ENCODE assay signal across 33 cellular contexts in genomic region chr13:47069133-47069532, GRCh38.
"Had no signal": no experiment of that assay in that cellular context is flagged by ENCODE, and none has a peak within 500 bp of the region (broad histone marks: within the 10 kb centered on the region; RNA-seq: fewer than 3 reads in every experiment).

No MANE protein-coding gene starts in this region.

- H3K9me3 Mint-ChIP-seq: activated CD4-positive, alpha-beta memory T cell treated with anti-CD3 and anti-CD28 coated beads, Interleukin-2, amount 10 ng/mL, durations not matched to agents 7 days and 5 days; activated CD4-positive, alpha-beta T cell treated with anti-CD3 and anti-CD28 coated beads, Interleukin-2, amount 10 ng/mL, durations not matched to agents 24 days and 14 days; activated naive CD4-positive, alpha-beta T cell treated with anti-CD3 and anti-CD28 coated beads, Interleukin-2, amount 10 ng/mL, durations not matched to agents 7 days and 5 days had no signal

- H3K36me3 ChIP-seq: ascending aorta, breast epithelium, cardiac muscle cell, colonic mucosa, gastrocnemius medialis, heart left ventricle, WERI-Rb-1 had no signal

- ATAC-seq: activated CD4-positive, alpha-beta T cell treated with anti-CD3 and anti-CD28 coated beads for 36 hours; activated naive CD4-positive, alpha-beta T cell treated with anti-CD3 and anti-CD28 coated beads, Interleukin-2, amount 50 U/mL, for 72 hours; activated T-cell treated with anti-CD3 and anti-CD28 coated beads, Interleukin-2, amount 50 U/mL, for 72 hours; gastrocnemius medialis; heart left ventricle; T-helper 17 cell had no signal

- H3K27me3 Mint-ChIP-seq: activated CD4-positive, alpha-beta memory T cell treated with anti-CD3 and anti-CD28 coated beads, Interleukin-2, amount 10 ng/mL, durations not matched to agents 7 days and 5 days; activated CD4-positive, alpha-beta T cell treated with anti-CD3 and anti-CD28 coated beads, Interleukin-2, amount 10 ng/mL, durations not matched to agents 24 days and 14 days; activated naive CD4-positive, alpha-beta T cell treated with anti-CD3 and anti-CD28 coated beads, Interleukin-2, amount 10 ng/mL, durations not matched to agents 7 days and 5 days; brain; T-helper 17 cell had no signal

- H3K4me1 Mint-ChIP-seq: activated CD4-positive, alpha-beta memory T cell treated with anti-CD3 and anti-CD28 coated beads, Interleukin-2, amount 10 ng/mL, durations not matched to agents 7 days and 5 days; activated CD4-positive, alpha-beta T cell treated with anti-CD3 and anti-CD28 coated beads for 36 hours; activated CD4-positive, alpha-beta T cell treated with anti-CD3 and anti-CD28 coated beads, Interleukin-2, amount 10 ng/mL, durations not matched to agents 24 days and 14 days; activated naive CD4-positive, alpha-beta T cell treated with anti-CD3 and anti-CD28 coated beads, Interleukin-2, amount 10 ng/mL, durations not matched to agents 7 days and 5 days; activated naive CD8-positive, alpha-beta T cell treated with anti-CD3 and anti-CD28 coated beads, Interleukin-2, amount 10 ng/mL, durations not matched to agents 7 days and 5 days; brain; T-helper 17 cell had no signal

- H3K4me1 ChIP-seq: ascending aorta, breast epithelium, colonic mucosa, gastrocnemius medialis, heart left ventricle had no signal

- H3K9me3 ChIP-seq: colonic mucosa, gastrocnemius medialis had no signal

- H3K27ac ChIP-seq: ascending aorta, breast epithelium, cardiac muscle cell, colonic mucosa, epithelial cell of prostate, gastrocnemius medialis, heart left ventricle, WERI-Rb-1 had no signal

- FAIRE-seq: endothelial cell of umbilical vein had no signal

- H3K27me3 ChIP-seq: ascending aorta, breast epithelium, cardiac muscle cell, colonic mucosa, gastrocnemius medialis, heart left ventricle had no signal

- H3K4me3 Mint-ChIP-seq: activated CD4-positive, alpha-beta memory T cell treated with anti-CD3 and anti-CD28 coated beads, Interleukin-2, amount 10 ng/mL, durations not matched to agents 7 days and 5 days; activated CD4-positive, alpha-beta T cell treated with anti-CD3 and anti-CD28 coated beads for 36 hours; activated CD4-positive, alpha-beta T cell treated with anti-CD3 and anti-CD28 coated beads, Interleukin-2, amount 10 ng/mL, durations not matched to agents 24 days and 14 days; activated naive CD4-positive, alpha-beta T cell treated with anti-CD3 and anti-CD28 coated beads, Interleukin-2, amount 10 ng/mL, durations not matched to agents 7 days and 5 days; activated naive CD8-positive, alpha-beta T cell treated with anti-CD3 and anti-CD28 coated beads, Interleukin-2, amount 10 ng/mL, durations not matched to agents 7 days and 5 days; activated T-cell treated with anti-CD3 and anti-CD28 coated beads, Interleukin-2, amount 50 U/mL, for 24 hours; activated T-cell treated with anti-CD3 and anti-CD28 coated beads, Interleukin-2, amount 50 U/mL, for 72 hours; brain; T-helper 17 cell; T-helper 2 cell treated with Interferon-gamma antibody and Interleukin-4, amounts not matched to agents 5 μg/mL and 100 μg/mL, for 36 hours had no signal

- H3K4me3 ChIP-seq: ascending aorta, breast epithelium, cardiac muscle cell, colonic mucosa, gastrocnemius medialis, heart left ventricle had no signal

- H3K36me3 Mint-ChIP-seq: activated naive CD4-positive, alpha-beta T cell treated with anti-CD3 and anti-CD28 coated beads, Interleukin-2, amount 10 ng/mL, durations not matched to agents 7 days and 5 days; activated naive CD8-positive, alpha-beta T cell treated with anti-CD3 and anti-CD28 coated beads, Interleukin-2, amount 10 ng/mL, durations not matched to agents 7 days and 5 days; brain had no signal

- H3K27ac Mint-ChIP-seq: activated CD4-positive, alpha-beta memory T cell treated with anti-CD3 and anti-CD28 coated beads, Interleukin-2, amount 10 ng/mL, durations not matched to agents 7 days and 5 days; activated CD4-positive, alpha-beta T cell treated with anti-CD3 and anti-CD28 coated beads for 36 hours; activated CD4-positive, alpha-beta T cell treated with anti-CD3 and anti-CD28 coated beads, Interleukin-2, amount 10 ng/mL, durations not matched to agents 24 days and 14 days; activated naive CD4-positive, alpha-beta T cell treated with anti-CD3 and anti-CD28 coated beads, Interleukin-2, amount 10 ng/mL, durations not matched to agents 7 days and 5 days; activated naive CD4-positive, alpha-beta T cell treated with anti-CD3 and anti-CD28 coated beads, Interleukin-2, amount 50 U/mL, for 72 hours; activated naive CD8-positive, alpha-beta T cell treated with anti-CD3 and anti-CD28 coated beads, Interleukin-2, amount 10 ng/mL, durations not matched to agents 7 days and 5 days; activated T-cell treated with anti-CD3 and anti-CD28 coated beads, Interleukin-2, amount 50 U/mL, for 24 hours; activated T-cell treated with anti-CD3 and anti-CD28 coated beads, Interleukin-2, amount 50 U/mL, for 72 hours; brain; T-helper 17 cell; T-helper 2 cell treated with Interferon-gamma antibody and Interleukin-4, amounts not matched to agents 5 μg/mL and 100 μg/mL, for 36 hours had no signal

- DNase-seq: activated CD4-positive, alpha-beta memory T cell treated with anti-CD3 and anti-CD28 coated beads, Interleukin-2, amount 10 ng/mL, durations not matched to agents 7 days and 5 days; activated CD4-positive, alpha-beta T cell treated with anti-CD3 and anti-CD28 coated beads for 36 hours; activated CD4-positive, alpha-beta T cell treated with anti-CD3 and anti-CD28 coated beads, Interleukin-2, amount 10 ng/mL, durations not matched to agents 24 days and 14 days; activated CD4-positive, CD25-positive, alpha-beta regulatory T cell; activated CD4-positive, CD25-positive, alpha-beta regulatory T cell treated with anti-CD3 and anti-CD28 coated beads, Interleukin-2, amount 50 U/mL, for 72 hours; activated CD8-positive, alpha-beta memory T cell treated with anti-CD3 and anti-CD28 coated beads, Interleukin-2, amount 50 U/mL, for 48 hours; activated gamma-delta T cell; activated naive CD4-positive, alpha-beta T cell; activated naive CD4-positive, alpha-beta T cell treated with anti-CD3 and anti-CD28 coated beads, Interleukin-2, amount 10 ng/mL, durations not matched to agents 7 days and 5 days; activated naive CD8-positive, alpha-beta T cell treated with anti-CD3 and anti-CD28 coated beads, Interleukin-2, amount 10 ng/mL, durations not matched to agents 7 days and 5 days; activated T-cell treated with anti-CD3 and anti-CD28 coated beads for 4 hours; activated T-cell treated with anti-CD3 and anti-CD28 coated beads, Interleukin-2, amount 50 U/mL, for 24 hours; activated T-cell treated with anti-CD3 and anti-CD28 coated beads, Interleukin-2, amount 50 U/mL, for 72 hours; central memory CD4-positive, alpha-beta T cell; cerebellar nuclear complex; colonic mucosa; effector CD8-positive, alpha-beta T cell; foreskin fibroblast; gastrocnemius medialis; glutamatergic neuron; heart left ventricle; T-helper 1 cell; T-helper 17 cell; T1000; WERI-Rb-1 had no signal
